Comparison of ENCODE assay signal across 13 cellular contexts in the genomic region with DNA sequence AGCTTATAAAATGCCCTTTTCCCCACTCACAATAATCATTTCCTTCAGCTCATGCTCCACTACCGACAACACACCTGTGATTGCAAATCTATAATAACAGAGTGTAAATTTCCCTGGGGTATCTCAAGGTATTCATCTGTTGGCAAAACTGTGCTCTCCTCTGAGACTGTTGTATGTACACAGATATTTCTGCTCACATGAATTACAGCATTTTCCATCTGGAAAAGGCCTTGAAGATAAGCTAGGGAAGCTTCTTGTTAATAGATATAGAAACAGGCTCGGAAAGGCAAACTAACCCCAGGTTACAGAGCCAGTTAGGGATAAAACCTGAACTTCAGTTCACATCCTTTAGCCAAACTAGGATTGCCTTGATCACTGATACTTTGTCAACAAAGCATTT.
DNase-seq lines count a peak whose midpoint lies in the region; ATAC-seq and TF ChIP-seq lines count a peak whose summit lies in the region.
"Had no signal": no experiment of that assay in that cellular context is flagged by ENCODE, and none has a peak within 500 bp of the region (broad histone marks: within the 10 kb centered on the region; RNA-seq: fewer than 3 reads in every experiment).

No MANE protein-coding gene starts in this region.

- ATAC-seq in lower lobe of right lung (no peak), GM21381 (IDR thresholded peaks at IDR 0.05; ENCODE audit: unreplicated experiment) (no peak)

- peak; percentile 3 for DNase-seq in NCI-H1092 treated with DMSO at 0.1 percent for 48 hours (lab: John Stamatoyannopoulos, UW)
- DNase-seq in NCI-H1092 (lab: John Stamatoyannopoulos, UW), result no peak
- DNase-seq in astrocyte of the spinal cord (ENCODE audit: low read depth, low spot score), result peak; percentile 23
- no peak for DNase-seq in lower lobe of right lung
- no peak for DNase-seq in middle frontal gyrus (ENCODE audit: extremely low spot score, low spot score)
- DNase-seq in ascending aorta (ENCODE audit: low spot score in 2 of 2), result no peak
- DNase-seq: activated CD4-positive, alpha-beta T cell treated with anti-CD3 and anti-CD28 coated beads for 1 hour; caudate nucleus; islet precursor cell; ovary; stimulated activated CD4-positive, alpha-beta T cell treated with anti-CD3 and anti-CD28 coated beads, Interleukin-4, amount 100 ng/mL, for 24 hours had no signal

- in situ Hi-C loops in astrocyte of the spinal cord (cut with HindIII; ENCODE audit: low sequenced_read_pairs), result no loop called here

- intact Hi-C loops in lower lobe of right lung (cut with DNase I) (no loop called here), ascending aorta (cut with DNase I) (loop anchor here (5.0 kb wide), 1 partner anchor 311 kb away; a partner anchor contains a TSS)

- no peak overlapping the region for H3K9ac ChIP-seq in subcutaneous abdominal adipose tissue (ENCODE audit: low read length in 5 of 5)

- H3K27ac ChIP-seq in lower lobe of right lung, result peak overlapping the region; percentile 70
- peak overlapping the region; percentile 75 for H3K27ac ChIP-seq in subcutaneous abdominal adipose tissue (ENCODE audit: low read depth, low read length)
- H3K27ac ChIP-seq in ascending aorta, result no peak overlapping the region

- no peaks in the 10 kb centered on the region for H3K27me3 ChIP-seq in lower lobe of right lung (ENCODE audit: low read depth)
- H3K27me3 ChIP-seq in subcutaneous abdominal adipose tissue (ENCODE audit: control insufficient read depth in 5 of 5, insufficient read depth in 4 of 5, low read length in 5 of 5), result no peaks in the 10 kb centered on the region
- no peaks in the 10 kb centered on the region for H3K27me3 ChIP-seq in ascending aorta
- H3K27me3 ChIP-seq: ovary had no signal

- H3K4me1 ChIP-seq in lower lobe of right lung, result peaks cover 40% of the 10 kb centered on the region
- peaks cover 3 to 40% (median 17%) of the 10 kb centered on the region in 5 donors for H3K4me1 ChIP-seq in subcutaneous abdominal adipose tissue (ENCODE audit: control insufficient read depth in 5 of 5, insufficient read depth in 5 of 5, low read length in 5 of 5)
- peaks cover 4% of the 10 kb centered on the region in 2 donors for H3K4me1 ChIP-seq in ascending aorta

- no peaks in the 10 kb centered on the region for H3K9me3 ChIP-seq in lower lobe of right lung
- H3K9me3 ChIP-seq in subcutaneous abdominal adipose tissue (ENCODE audit: control insufficient read depth in 5 of 5, low read length in 5 of 5), result no peaks in the 10 kb centered on the region
- no peaks in the 10 kb centered on the region for H3K9me3 ChIP-seq in ascending aorta
- H3K9me3 ChIP-seq: ovary had no signal

- no peaks in the 10 kb centered on the region for H3K36me3 ChIP-seq in lower lobe of right lung
- H3K36me3 ChIP-seq in subcutaneous abdominal adipose tissue (ENCODE audit: control insufficient read depth in 5 of 5, insufficient read depth in 5 of 5, low read length in 5 of 5), result no peaks in the 10 kb centered on the region
- H3K36me3 ChIP-seq in ascending aorta, result no peaks in the 10 kb centered on the region
- H3K36me3 ChIP-seq: ovary had no signal

- TF ChIP-seq CTCF in astrocyte of the spinal cord (IDR thresholded peaks at IDR 0.05; ENCODE audit: low read depth, low read length) (no peak), lower lobe of right lung (IDR thresholded peaks at IDR 0.05) (no peak), ascending aorta (IDR thresholded peaks at IDR 0.05) (no peak)

- no peak overlapping the region for H3K4me3 ChIP-seq in astrocyte of the spinal cord (ENCODE audit: low read depth, low read length)
- no peak overlapping the region for H3K4me3 ChIP-seq in lower lobe of right lung
- no peak overlapping the region for H3K4me3 ChIP-seq in subcutaneous abdominal adipose tissue (ENCODE audit: low read depth in 1 of 5, low read length in 5 of 5)
- no peak overlapping the region for H3K4me3 ChIP-seq in ascending aorta
- H3K4me3 ChIP-seq: ovary had no signal

Comparison
In these comparisons a context has a peak if more than half of its experiments do, and no peak if none do; other contexts are left out.
1. DNase-seq: peak in NCI-H1092 treated with DMSO at 0.1 percent for 48 hours (single experiment) and astrocyte of the spinal cord (single experiment); none in NCI-H1092 (single experiment), lower lobe of right lung (single experiment), middle frontal gyrus (single experiment) and ascending aorta (0 of 2).
2. H3K27ac ChIP-seq: peak in lower lobe of right lung (single experiment) and subcutaneous abdominal adipose tissue (single experiment); none in ascending aorta (0 of 2).